Comparison of ENCODE assay signal across 8 cellular contexts in genomic region chr17:13030459-13031305, GRCh38. TPM values are rescaled to one million over a fixed set of nuclear protein-coding genes. Genes with fewer than 3 reads are reported as not detected.
DNase-seq lines count a peak whose midpoint lies in the region; ATAC-seq, FAIRE-seq and TF ChIP-seq lines count a peak whose summit lies in the region.

No MANE protein-coding gene starts in this region.

- peaks cover 2% of the 10 kb centered on the region for H3K27me3 ChIP-seq in endodermal cell (ENCODE audit: control insufficient read depth, insufficient read depth, low read length, poor library complexity, severe bottlenecking)

- H3K36me3 ChIP-seq in endodermal cell (ENCODE audit: control insufficient read depth, insufficient read depth, low read length) (no peaks in the 10 kb centered on the region), mucosa of descending colon (ENCODE audit: low read depth) (no peaks in the 10 kb centered on the region)

- FAIRE-seq in urothelium cell line (lab: Jason Lieb, UNC), result no peak

- peak; percentile 69 for TF ChIP-seq CTCF in GM12872 (IDR thresholded peaks at IDR 0.05; ENCODE audit: insufficient read depth, low read depth, low read length)
- TF ChIP-seq CTCF in endodermal cell (conservative IDR thresholded peaks at IDR 0.05), result peak; percentile 88
- peak; percentile 51 for TF ChIP-seq CTCF in mucosa of descending colon (IDR thresholded peaks at IDR 0.05)

- DNase-seq in ACHN, result peak; percentile 58
- peak; percentile 61 for DNase-seq in NAMALWA (ENCODE audit: low spot score)
- peak; percentile 88 for DNase-seq in activated CD4-positive, alpha-beta T cell treated with anti-CD3 and anti-CD28 coated beads, Interleukin-2, amount 10 ng/mL, durations not matched to agents 24 days and 14 days
- DNase-seq in endodermal cell, result peak; percentile 83
- peak in 1 of 3 donors; percentile 70 for DNase-seq in mucosa of descending colon
- DNase-seq in urothelium cell line (ENCODE audit: low spot score), result peak; percentile 40
- no peak for DNase-seq in UCSD-AML1 (lab: John Stamatoyannopoulos, UW; ENCODE audit: unreplicated experiment)

- H3K9me3 Mint-ChIP-seq in activated CD4-positive, alpha-beta T cell treated with anti-CD3 and anti-CD28 coated beads, Interleukin-2, amount 10 ng/mL, durations not matched to agents 24 days and 14 days, result no peaks in the 10 kb centered on the region
- H3K9me3 Mint-ChIP-seq in endodermal cell, result peaks cover 14% of the 10 kb centered on the region

- no peak overlapping the region for H3K9ac ChIP-seq in endodermal cell (ENCODE audit: extremely low read depth, low read length, poor library complexity, severe bottlenecking)

- ATAC-seq in mucosa of descending colon, result peak; percentile 79

- no peaks in the 10 kb centered on the region for H3K9me3 ChIP-seq in endodermal cell (ENCODE audit: control insufficient read depth, low read length)
- peaks cover 5% of the 10 kb centered on the region for H3K9me3 ChIP-seq in mucosa of descending colon

- H3K27me3 Mint-ChIP-seq in activated CD4-positive, alpha-beta T cell treated with anti-CD3 and anti-CD28 coated beads, Interleukin-2, amount 10 ng/mL, durations not matched to agents 24 days and 14 days, result peaks cover 4% of the 10 kb centered on the region
- H3K27me3 Mint-ChIP-seq in endodermal cell (ENCODE audit: insufficient read depth), result peaks cover 10% of the 10 kb centered on the region

- in situ Hi-C loops in ACHN (cut with HindIII; ENCODE audit: low pct_ligation_motif_present, low pct_unique_long_range_greater_than_20kb, low sequenced_read_pairs), result no loop called here

- H3K4me1 ChIP-seq in endodermal cell (ENCODE audit: control insufficient read depth, insufficient read depth, low read length), result no peaks in the 10 kb centered on the region
- H3K4me1 ChIP-seq in mucosa of descending colon (ENCODE audit: low read depth), result no peaks in the 10 kb centered on the region

- intact Hi-C loops in activated CD4-positive, alpha-beta T cell treated with anti-CD3 and anti-CD28 coated beads, Interleukin-2, amount 10 ng/mL, durations not matched to agents 24 days and 14 days (cut with micrococcal nuclease), result no loop called here
- intact Hi-C loops in mucosa of descending colon (cut with DNase I, micrococcal nuclease), result no loop called here

- H3K4me3 Mint-ChIP-seq in activated CD4-positive, alpha-beta T cell treated with anti-CD3 and anti-CD28 coated beads, Interleukin-2, amount 10 ng/mL, durations not matched to agents 24 days and 14 days, result no peak overlapping the region
- H3K4me3 Mint-ChIP-seq in endodermal cell, result no peak overlapping the region

- no peak overlapping the region for H3K27ac ChIP-seq in endodermal cell (ENCODE audit: low read depth, low read length)

- H3K4me3 ChIP-seq in endodermal cell (ENCODE audit: low read length), result no peak overlapping the region
- no peak overlapping the region for H3K4me3 ChIP-seq in mucosa of descending colon

- H3K4me1 Mint-ChIP-seq in activated CD4-positive, alpha-beta T cell treated with anti-CD3 and anti-CD28 coated beads, Interleukin-2, amount 10 ng/mL, durations not matched to agents 24 days and 14 days, result peaks cover 4% of the 10 kb centered on the region
- peaks cover 4% of the 10 kb centered on the region for H3K4me1 Mint-ChIP-seq in endodermal cell

- H3K36me3 Mint-ChIP-seq in activated CD4-positive, alpha-beta T cell treated with anti-CD3 and anti-CD28 coated beads, Interleukin-2, amount 10 ng/mL, durations not matched to agents 24 days and 14 days (ENCODE audit: low read depth), result no peaks in the 10 kb centered on the region
- no peaks in the 10 kb centered on the region for H3K36me3 Mint-ChIP-seq in endodermal cell (ENCODE audit: low read depth)

- 58 to 83% methylated on average over 8 to 11 of the region's 11 CpGs for WGBS in endodermal cell (ENCODE audit: insufficient coverage in 1 of 2, insufficient read length in 1 of 2), 2 experiments

- H3K27ac Mint-ChIP-seq in activated CD4-positive, alpha-beta T cell treated with anti-CD3 and anti-CD28 coated beads, Interleukin-2, amount 10 ng/mL, durations not matched to agents 24 days and 14 days, result no peak overlapping the region
- H3K27ac Mint-ChIP-seq in endodermal cell, result no peak overlapping the region

RNA-seq across cellular contexts. Expression of gene ELAC2, which starts 12.9 kb away (rescaled TPM):
- total RNA-seq in activated CD4-positive, alpha-beta T cell treated with anti-CD3 and anti-CD28 coated beads, Interleukin-2, amount 10 ng/mL, durations not matched to agents 24 days and 14 days, result 97.5 and 102 TPM in 2 replicates
- total RNA-seq in endodermal cell, result 10 to 100 TPM; 66.8 to 77.1 TPM
- polyA plus RNA-seq in endodermal cell (2013, experiment 1 of 2), result 54.9 TPM
- 50.6 TPM for polyA plus RNA-seq in endodermal cell (2013, experiment 2 of 2)
- total RNA-seq in mucosa of descending colon, result 10 to 100 TPM; 46.7 to 47.1 (median 46.9) TPM
